1 cellular context compared by ENCODE assay signal in the genomic region with DNA sequence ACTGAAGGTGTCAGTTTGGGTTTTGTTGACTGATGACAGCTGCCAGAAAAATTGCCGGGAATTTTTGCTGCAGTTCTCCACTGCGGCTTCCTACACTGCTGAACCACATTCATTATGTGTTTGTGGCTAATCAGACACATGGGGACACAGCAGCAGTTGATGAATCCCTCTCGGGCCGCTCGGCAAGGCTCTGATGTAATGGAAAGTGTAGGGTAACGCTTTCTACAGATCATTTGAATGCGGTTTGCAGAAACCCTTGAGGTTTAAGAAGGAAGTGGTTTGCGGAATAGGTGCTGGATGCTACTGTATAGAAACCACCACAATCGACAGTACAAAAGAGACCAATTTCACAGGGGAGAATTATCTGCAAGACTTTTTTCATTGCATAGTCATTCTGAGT.
TF ChIP-seq lines count a peak whose summit lies in the region.

No MANE protein-coding gene starts in this region.

TF ChIP-seq in H1, 55 proteins besides CTCF, POLR2A, EP300 and RAD21 (continued from another document):
- TF ChIP-seq BRCA1 (IDR thresholded peaks at IDR 0.05; ENCODE audit: low read depth, low read length): no peak
- no peak for TF ChIP-seq EZH2 (IDR thresholded peaks at IDR 0.05; ENCODE audit: low read depth, low read length, severe bottlenecking)
- no peak for TF ChIP-seq CBX5 (IDR thresholded peaks at IDR 0.05; ENCODE audit: low read depth, low read length)
- TF ChIP-seq JUN (IDR thresholded peaks at IDR 0.05; ENCODE audit: low read depth, low read length): no peak
- TF ChIP-seq SIRT6 (IDR thresholded peaks at IDR 0.05; ENCODE audit: low read length): no peak
- TF ChIP-seq YY1 (IDR thresholded peaks at IDR 0.05; ENCODE audit: low read depth, low read length): no peak
- TF ChIP-seq, protein P1, sequence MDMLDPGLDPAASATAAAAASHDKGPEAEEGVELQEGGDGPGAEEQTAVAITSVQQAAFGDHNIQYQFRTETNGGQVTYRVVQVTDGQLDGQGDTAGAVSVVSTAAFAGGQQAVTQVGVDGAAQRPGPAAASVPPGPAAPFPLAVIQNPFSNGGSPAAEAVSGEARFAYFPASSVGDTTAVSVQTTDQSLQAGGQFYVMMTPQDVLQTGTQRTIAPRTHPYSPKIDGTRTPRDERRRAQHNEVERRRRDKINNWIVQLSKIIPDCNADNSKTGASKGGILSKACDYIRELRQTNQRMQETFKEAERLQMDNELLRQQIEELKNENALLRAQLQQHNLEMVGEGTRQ (IDR thresholded peaks at IDR 0.05; ENCODE audit: low read length): no peak
- TF ChIP-seq PHF8 (conservative IDR thresholded peaks at IDR 0.05; ENCODE audit: low read depth, low read length): no peak
- TF ChIP-seq SP1 (IDR thresholded peaks at IDR 0.05; ENCODE audit: low read depth, low read length): no peak
